In the genomic region with DNA sequence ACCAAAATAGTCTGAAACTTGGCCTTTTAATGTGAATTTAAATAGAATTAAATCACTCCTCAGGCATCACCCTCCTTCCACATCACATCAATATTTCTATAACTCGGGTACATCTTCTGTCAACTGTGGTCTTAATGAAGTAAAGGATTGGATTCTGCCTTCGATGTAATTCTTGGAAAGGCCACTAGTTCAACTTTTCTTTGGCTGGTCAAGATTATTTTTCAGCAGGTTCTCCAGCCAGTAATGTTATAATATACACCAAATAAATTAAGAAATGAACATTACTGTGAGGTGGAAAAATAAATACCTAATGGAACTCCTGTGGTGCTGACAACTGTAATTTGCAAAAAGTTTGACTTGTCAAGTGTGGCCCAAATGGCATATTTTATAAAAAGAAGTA, we compare ENCODE assay signal across 21 cellular contexts. TPM values are rescaled to one million over a fixed set of nuclear protein-coding genes. Genes with fewer than 3 reads are reported as not detected.
DNase-seq lines count a peak whose midpoint lies in the region; ATAC-seq and TF ChIP-seq lines count a peak whose summit lies in the region.
"Had no signal": no experiment of that assay in that cellular context is flagged by ENCODE, and none has a peak within 500 bp of the region (broad histone marks: within the 10 kb centered on the region; RNA-seq: fewer than 3 reads in every experiment).

No MANE protein-coding gene starts in this region.

- POLR2A ChIA-PET in activated CD8-positive, alpha-beta T cell treated with anti-CD3 and anti-CD28 coated beads, Interleukin-2, amount 10 ng/mL, durations not matched to agents 7 days and 5 days (lab: Charles Lee), result no interaction called here

- H4K20me1 ChIP-seq in neural progenitor cell (ENCODE audit: low read depth), result no peaks in the 10 kb centered on the region

- H3K9me3 ChIP-seq in BE2C (no peaks in the 10 kb centered on the region; the same call in 1 of the 2 replicates), neural progenitor cell (ENCODE audit: low read depth) (no peaks in the 10 kb centered on the region), heart left ventricle (peaks cover 0 to 8% (median 3%) of the 10 kb centered on the region in 12 donors)
- H3K9me3 ChIP-seq: ovary, SJSA1 had no signal

- TF ChIP-seq POLR2A in heart left ventricle (IDR thresholded peaks at IDR 0.05), result no peak

- no peaks in the 10 kb centered on the region for H3K36me3 Mint-ChIP-seq in neural progenitor cell
- no peaks in the 10 kb centered on the region for H3K36me3 Mint-ChIP-seq in activated CD8-positive, alpha-beta T cell treated with anti-CD3 and anti-CD28 coated beads, Interleukin-2, amount 10 ng/mL, durations not matched to agents 7 days and 5 days (ENCODE audit: low read depth)
- H3K36me3 Mint-ChIP-seq: activated naive CD8-positive, alpha-beta T cell; CD4-positive, CD25-positive, alpha-beta regulatory T cell had no signal

- DNase-seq in BE2C (no peak), HT-29 (ENCODE audit: low spot score) (peak; percentile 12), astrocyte of the spinal cord (ENCODE audit: low read depth, low spot score) (no peak), neural progenitor cell (ENCODE audit: low spot score) (no peak), heart left ventricle (no peak)
- no peak for DNase-seq in activated T-cell treated with anti-CD3 and anti-CD28 coated beads, Interleukin-2, amount 50 U/mL, for 1 hour
- DNase-seq in activated CD8-positive, alpha-beta T cell treated with anti-CD3 and anti-CD28 coated beads, Interleukin-2, amount 10 ng/mL, durations not matched to agents 7 days and 5 days, result no peak
- DNase-seq: activated B cell treated with CpG ODN at 0.5 μM for 24 hours; activated CD4-positive, alpha-beta memory T cell treated with anti-CD3 and anti-CD28 coated beads, Interleukin-2, amount 10 ng/mL, durations not matched to agents 7 days and 5 days; activated T-cell treated with anti-CD3 and anti-CD28 coated beads, Interleukin-2, amount 50 U/mL, for 72 hours; CD4-positive, CD25-positive, alpha-beta regulatory T cell; DMS153; mammary epithelial cell; NCI-H524 treated with DMSO at 0.1 percent for 48 hours; ovary had no signal

- intact Hi-C loops in heart left ventricle (cut with DNase I), result no loop called here

- H3K4me2 ChIP-seq in neural progenitor cell, result no peak overlapping the region

- CTCF ChIA-PET in activated CD8-positive, alpha-beta T cell treated with anti-CD3 and anti-CD28 coated beads, Interleukin-2, amount 10 ng/mL, durations not matched to agents 7 days and 5 days (lab: Charles Lee), result no interaction called here

- no peaks in the 10 kb centered on the region for H3K4me1 Mint-ChIP-seq in neural progenitor cell
- H3K4me1 Mint-ChIP-seq in activated CD8-positive, alpha-beta T cell treated with anti-CD3 and anti-CD28 coated beads, Interleukin-2, amount 10 ng/mL, durations not matched to agents 7 days and 5 days (ENCODE audit: low read depth), result no peaks in the 10 kb centered on the region
- H3K4me1 Mint-ChIP-seq: activated B cell treated with CpG ODN at 0.5 μM for 24 hours; activated CD4-positive, alpha-beta memory T cell treated with anti-CD3 and anti-CD28 coated beads, Interleukin-2, amount 10 ng/mL, durations not matched to agents 7 days and 5 days; CD4-positive, CD25-positive, alpha-beta regulatory T cell had no signal

- H3F3A ChIP-seq in neural progenitor cell (ENCODE audit: low read depth), result no peaks in the 10 kb centered on the region

- no peaks in the 10 kb centered on the region for H3K9me3 Mint-ChIP-seq in neural progenitor cell
- H3K9me3 Mint-ChIP-seq in activated CD8-positive, alpha-beta T cell treated with anti-CD3 and anti-CD28 coated beads, Interleukin-2, amount 10 ng/mL, durations not matched to agents 7 days and 5 days (ENCODE audit: insufficient read depth), result no peaks in the 10 kb centered on the region
- H3K9me3 Mint-ChIP-seq: activated CD4-positive, alpha-beta memory T cell treated with anti-CD3 and anti-CD28 coated beads, Interleukin-2, amount 10 ng/mL, durations not matched to agents 7 days and 5 days had no signal

- in situ Hi-C loops in astrocyte of the spinal cord (cut with HindIII; ENCODE audit: low sequenced_read_pairs), result no loop called here

- no peak overlapping the region for H3K4me3 Mint-ChIP-seq in neural progenitor cell
- H3K4me3 Mint-ChIP-seq in activated CD8-positive, alpha-beta T cell treated with anti-CD3 and anti-CD28 coated beads, Interleukin-2, amount 10 ng/mL, durations not matched to agents 7 days and 5 days, result no peak overlapping the region
- H3K4me3 Mint-ChIP-seq: activated B cell treated with CpG ODN at 0.5 μM for 24 hours; activated CD4-positive, alpha-beta memory T cell treated with anti-CD3 and anti-CD28 coated beads, Interleukin-2, amount 10 ng/mL, durations not matched to agents 7 days and 5 days; activated naive CD8-positive, alpha-beta T cell; activated T-cell treated with anti-CD3 and anti-CD28 coated beads, Interleukin-2, amount 50 U/mL, for 72 hours; CD4-positive, CD25-positive, alpha-beta regulatory T cell had no signal

- H3K27me3 ChIP-seq in BE2C, result no peaks in the 10 kb centered on the region
- H3K27me3 ChIP-seq in neural progenitor cell, result no peaks in the 10 kb centered on the region
- H3K27me3 ChIP-seq in heart left ventricle, result peaks cover 0 to 3% (median 0%) of the 10 kb centered on the region in 9 donors
- H3K27me3 ChIP-seq: ovary had no signal

- no peaks in the 10 kb centered on the region for H3K79me2 ChIP-seq in neural progenitor cell (ENCODE audit: low read depth)

- H3K4me1 ChIP-seq in BE2C, result no peaks in the 10 kb centered on the region
- H3K4me1 ChIP-seq in neural progenitor cell, result no peaks in the 10 kb centered on the region
- no peaks in the 10 kb centered on the region for H3K4me1 ChIP-seq in heart left ventricle
- H3K4me1 ChIP-seq: SJSA1 had no signal

- H3K27ac ChIP-seq in neural progenitor cell (no peak overlapping the region), heart left ventricle (no peak overlapping the region)
- H3K27ac ChIP-seq: ovary, SJSA1, skin epidermis had no signal

- H3K27me3 Mint-ChIP-seq in neural progenitor cell (ENCODE audit: insufficient read depth, low read depth), result no peaks in the 10 kb centered on the region
- peaks cover 26% of the 10 kb centered on the region for H3K27me3 Mint-ChIP-seq in activated CD8-positive, alpha-beta T cell treated with anti-CD3 and anti-CD28 coated beads, Interleukin-2, amount 10 ng/mL, durations not matched to agents 7 days and 5 days (ENCODE audit: low read depth)

- H3K9ac ChIP-seq in neural progenitor cell, result no peak overlapping the region

- WGBS in heart left ventricle, 4 donors, result 64 to 77% (median 75%) methylated on average over 2 of the region's 2 CpGs

- peak; percentile 44 for TF ChIP-seq CTCF in BE2C (IDR thresholded peaks at IDR 0.05; ENCODE audit: low read depth, low read length)
- TF ChIP-seq CTCF in astrocyte of the spinal cord (IDR thresholded peaks at IDR 0.05; ENCODE audit: low read depth, low read length), result peak; percentile 12
- TF ChIP-seq CTCF in neural progenitor cell (IDR thresholded peaks at IDR 0.05), result peak; percentile 27
- peak in 3 of 12 donors; percentile 6 to 28 (median 20) for TF ChIP-seq CTCF in heart left ventricle (IDR thresholded peaks at IDR 0.05)

- ATAC-seq in GM18502 (IDR thresholded peaks at IDR 0.05; ENCODE audit: poor library complexity, unreplicated experiment) (no peak), heart left ventricle (no peak)
- no peak for ATAC-seq in activated CD8-positive, alpha-beta T cell treated with anti-CD3 and anti-CD28 coated beads, Interleukin-2, amount 10 ng/mL, durations not matched to agents 7 days and 5 days
- ATAC-seq: activated T-cell treated with anti-CD3 and anti-CD28 coated beads, Interleukin-2, amount 50 U/mL, for 72 hours had no signal

- H3K4me3 ChIP-seq in BE2C (ENCODE audit: low read depth, low read length) (no peak overlapping the region), astrocyte of the spinal cord (ENCODE audit: low read depth, low read length) (no peak overlapping the region), neural progenitor cell (no peak overlapping the region), heart left ventricle (no peak overlapping the region)
- H3K4me3 ChIP-seq: ovary, SJSA1, skin epidermis had no signal

- H2AFZ ChIP-seq in neural progenitor cell (replicated peaks), result no peak overlapping the region

- no peak overlapping the region for H3K27ac Mint-ChIP-seq in neural progenitor cell
- H3K27ac Mint-ChIP-seq in activated CD8-positive, alpha-beta T cell treated with anti-CD3 and anti-CD28 coated beads, Interleukin-2, amount 10 ng/mL, durations not matched to agents 7 days and 5 days, result no peak overlapping the region
- H3K27ac Mint-ChIP-seq: activated B cell treated with CpG ODN at 0.5 μM for 24 hours; activated CD4-positive, alpha-beta memory T cell treated with anti-CD3 and anti-CD28 coated beads, Interleukin-2, amount 10 ng/mL, durations not matched to agents 7 days and 5 days; activated naive CD8-positive, alpha-beta T cell; activated T-cell treated with anti-CD3 and anti-CD28 coated beads, Interleukin-2, amount 50 U/mL, for 72 hours; CD4-positive, CD25-positive, alpha-beta regulatory T cell had no signal

- H3K36me3 ChIP-seq in BE2C, result no peaks in the 10 kb centered on the region
- no peaks in the 10 kb centered on the region for H3K36me3 ChIP-seq in neural progenitor cell
- H3K36me3 ChIP-seq in heart left ventricle, result no peaks in the 10 kb centered on the region
- H3K36me3 ChIP-seq: ovary, SJSA1 had no signal

RNA-seq across cellular contexts. Expression of a gene that starts 9.7 kb away (rescaled TPM):
- 0.48 TPM for polyA plus RNA-seq in BE2C (2012; ENCODE audit: insufficient read depth, insufficient read length, low read depth)
- total RNA-seq in HT-29 (2014; rRNA removed; shearing (Covaris generic)), result not detected in 2 replicates
- 39.6 and 48.5 TPM in 2 replicates for total RNA-seq in neural progenitor cell (ENCODE audit: low replicate concordance)
- total RNA-seq in heart left ventricle, result 1 to 10 TPM in 4 of 9 donors, under 1 TPM in 5; 0.23 to 3.0 (median 0.83) TPM
- under 1 TPM; 0.07 to 0.34 TPM for polyA plus RNA-seq in heart left ventricle
- total RNA-seq in activated CD8-positive, alpha-beta T cell treated with anti-CD3 and anti-CD28 coated beads, Interleukin-2, amount 10 ng/mL, durations not matched to agents 7 days and 5 days, result under 1 TPM; 0.08 to 0.10 TPM

RNA-seq across cellular contexts. Expression of a gene that starts 33.9 kb away (rescaled TPM):
- not detected for polyA plus RNA-seq in BE2C (2012; ENCODE audit: insufficient read depth, insufficient read length, low read depth)
- total RNA-seq in HT-29 (2014; rRNA removed; shearing (Covaris generic)), result not detected in 2 replicates
- total RNA-seq in neural progenitor cell (ENCODE audit: low replicate concordance) (not detected in 2 replicates), heart left ventricle (1 to 10 TPM in 1 of 9 donors, not detected in 8; 2.2 TPM)
- not detected for polyA plus RNA-seq in heart left ventricle
- not detected for total RNA-seq in activated CD8-positive, alpha-beta T cell treated with anti-CD3 and anti-CD28 coated beads, Interleukin-2, amount 10 ng/mL, durations not matched to agents 7 days and 5 days
- total RNA-seq: activated B cell treated with CpG ODN at 0.5 μM for 24 hours; activated CD4-positive, alpha-beta memory T cell treated with anti-CD3 and anti-CD28 coated beads, Interleukin-2, amount 10 ng/mL, durations not matched to agents 7 days and 5 days; activated T-cell treated with anti-CD3 and anti-CD28 coated beads, Interleukin-2, amount 50 U/mL, for 72 hours; CD4-positive, CD25-positive, alpha-beta regulatory T cell; mammary epithelial cell; SJSA1; T-helper 2 cell treated with Interferon-gamma antibody and Interleukin-4, amounts not matched to agents 100 ng/mL and 5 ng/mL, for 36 hours had no signal
- polyA plus RNA-seq: CD4-positive, CD25-positive, alpha-beta regulatory T cell; keratinocyte; mammary epithelial cell; ovary had no signal

Comparison
In these comparisons a context has a peak if more than half of its experiments do, and no peak if none do; other contexts are left out.
1. RNA of a gene that starts 9.7 kb away (total RNA-seq): 39.6 to 48.5 TPM in neural progenitor cell; 0.23 to 3.0 TPM in heart left ventricle, 0.08 to 0.10 TPM in activated CD8-positive, alpha-beta T cell treated with anti-CD3 and anti-CD28 coated beads, Interleukin-2, amount 10 ng/mL, durations not matched to agents 7 days and 5 days and not detected in HT-29; every median in the first group is over 10 times any median in the second.